8 cellular contexts compared by ENCODE assay signal in genomic region chr1:92784051-92784638, GRCh38. TPM values are rescaled to one million over a fixed set of nuclear protein-coding genes. Genes with fewer than 3 reads are reported as not detected.
DNase-seq lines count a peak whose midpoint lies in the region; ATAC-seq and TF ChIP-seq lines count a peak whose summit lies in the region.

No MANE protein-coding gene starts in this region.

- peak overlapping the region; percentile 77 to 91 (median 87) for H3K4me3 Mint-ChIP-seq in CD4-positive, CD25-positive, alpha-beta regulatory T cell

- no peak for TF ChIP-seq EP300 in ovary (IDR thresholded peaks at IDR 0.05)

- WGBS in ovary, 3 donors = 0% methylated on average over 21 to 24 of the region's 25 CpGs

- peaks cover 48% of the 10 kb centered on the region for H3K27me3 Mint-ChIP-seq in CD4-positive, CD25-positive, alpha-beta regulatory T cell

- H3K27ac Mint-ChIP-seq in CD4-positive, CD25-positive, alpha-beta regulatory T cell = peak overlapping the region in 1 of 3 donors; percentile 72

- H3K4me3 ChIP-seq in CD4-positive, CD25-positive, alpha-beta regulatory T cell (ENCODE audit: low read depth, low read length) = peak overlapping the region; percentile 54
- H3K4me3 ChIP-seq in NB4 (ENCODE audit: low read depth, low read length) (peak overlapping the region; percentile 78), ovary (peak overlapping the region; percentile 94)

- peak in 1 of 2 donors; percentile 4 for ATAC-seq in CD4-positive, CD25-positive, alpha-beta regulatory T cell (ENCODE audit: low read depth in 2 of 2)
- ATAC-seq in GM21423 (IDR thresholded peaks at IDR 0.05; ENCODE audit: unreplicated experiment) = peak; percentile 17
- ATAC-seq in GM18505 (IDR thresholded peaks at IDR 0.05; ENCODE audit: unreplicated experiment) = no peak

- no peaks in the 10 kb centered on the region for H3K36me3 ChIP-seq in CD4-positive, CD25-positive, alpha-beta regulatory T cell (ENCODE audit: control insufficient read depth, insufficient read depth, low read length)
- H3K36me3 ChIP-seq in ovary = no peaks in the 10 kb centered on the region

- no peak overlapping the region for H3K27ac ChIP-seq in CD4-positive, CD25-positive, alpha-beta regulatory T cell (ENCODE audit: insufficient read depth, low read length, poor library complexity, severe bottlenecking)
- H3K27ac ChIP-seq in ovary = peak overlapping the region; percentile 55 to 95

- peaks cover 7 to 29% (median 22%) of the 10 kb centered on the region in 4 donors for H3K4me1 Mint-ChIP-seq in CD4-positive, CD25-positive, alpha-beta regulatory T cell

- H3K9me3 Mint-ChIP-seq in CD4-positive, CD25-positive, alpha-beta regulatory T cell = peaks cover 0 to 3% (median 0%) of the 10 kb centered on the region in 7 donors

- TF ChIP-seq CTCF in NB4 (IDR thresholded peaks at IDR 0.05; ENCODE audit: low read depth, low read length) (no peak), ovary (IDR thresholded peaks at IDR 0.05) (no peak)

- H3K4me1 ChIP-seq in CD4-positive, CD25-positive, alpha-beta regulatory T cell (ENCODE audit: control insufficient read depth, insufficient read depth, low read length, poor library complexity, severe bottlenecking) = peaks cover 21% of the 10 kb centered on the region
- H3K4me1 ChIP-seq in ovary (ENCODE audit: insufficient read depth) = no peaks in the 10 kb centered on the region

- no peaks in the 10 kb centered on the region for H3K9me3 ChIP-seq in CD4-positive, CD25-positive, alpha-beta regulatory T cell (ENCODE audit: control insufficient read depth in 2 of 2, low read length in 2 of 2)
- H3K9me3 ChIP-seq in ovary = no peaks in the 10 kb centered on the region

- peaks cover 3% of the 10 kb centered on the region for H3K27me3 ChIP-seq in CD4-positive, CD25-positive, alpha-beta regulatory T cell (ENCODE audit: control insufficient read depth, insufficient read depth, low read length)
- H3K27me3 ChIP-seq in ovary = no peaks in the 10 kb centered on the region

- TF ChIP-seq POLR2A in NB4 (IDR thresholded peaks at IDR 0.05; ENCODE audit: extremely low read depth, insufficient read length) (no peak), ovary (IDR thresholded peaks at IDR 0.05) (no peak), GM18505 (IDR thresholded peaks at IDR 0.05; ENCODE audit: borderline replicate concordance, extremely low read depth, insufficient read depth, insufficient read length) (no peak)

- intact Hi-C loops in ovary (cut with DNase I) = loop anchor here in 1 of 4 donors (2.0 kb wide), 1 partner anchor 47 kb away; no protein-coding TSS in a partner anchor

- H3K36me3 Mint-ChIP-seq in CD4-positive, CD25-positive, alpha-beta regulatory T cell = no peaks in the 10 kb centered on the region

- peak in 2 of 3 donors; percentile 20 to 66 for DNase-seq in CD4-positive, CD25-positive, alpha-beta regulatory T cell
- DNase-seq in NB4 (ENCODE audit: low read depth) (peak; percentile 51), glomerular visceral epithelial cell (ENCODE audit: extremely low spot score) (peak; percentile 74), ovary (peak in 2 of 5 donors; percentile 33 to 58), NCI-H1436 (lab: John Stamatoyannopoulos, UW) (no peak)
- DNase-seq in activated gamma-delta T cell treated with anti-CD3 and anti-CD28 coated beads, Interleukin-2, amount 50 U/mL, for 16 hours (ENCODE audit: low read depth) = peak; percentile 5

RNA-seq across cellular contexts. Expression of gene EVI5, which starts 0.8 kb away (rescaled TPM):
- 2.7 TPM for total RNA-seq in CD4-positive, CD25-positive, alpha-beta regulatory T cell
- polyA plus RNA-seq in CD4-positive, CD25-positive, alpha-beta regulatory T cell = 1 to 10 TPM in 1 of 4 donors, under 1 TPM in 3; 0.52 to 1.2 (median 0.59) TPM
- 10 to 100 TPM; 14.8 to 36.7 (median 30.7) TPM for total RNA-seq in ovary
- 10 to 100 TPM in 1 of 2 donors, 1 to 10 TPM in 1; 4.4 to 11.7 TPM for polyA plus RNA-seq in ovary

RNA-seq across cellular contexts. Expression of gene RPL5, which starts 47.7 kb away (rescaled TPM):
- total RNA-seq in CD4-positive, CD25-positive, alpha-beta regulatory T cell = 916 TPM
- 1,000 to 10,000 TPM; 1,593 to 3,054 (median 2,579) TPM for polyA plus RNA-seq in CD4-positive, CD25-positive, alpha-beta regulatory T cell
- total RNA-seq in ovary = 1,000 to 10,000 TPM; 1,987 to 4,964 (median 2,752) TPM
- polyA plus RNA-seq in ovary = 1,000 to 10,000 TPM; 3,513 to 4,311 TPM
